In the genomic region with DNA sequence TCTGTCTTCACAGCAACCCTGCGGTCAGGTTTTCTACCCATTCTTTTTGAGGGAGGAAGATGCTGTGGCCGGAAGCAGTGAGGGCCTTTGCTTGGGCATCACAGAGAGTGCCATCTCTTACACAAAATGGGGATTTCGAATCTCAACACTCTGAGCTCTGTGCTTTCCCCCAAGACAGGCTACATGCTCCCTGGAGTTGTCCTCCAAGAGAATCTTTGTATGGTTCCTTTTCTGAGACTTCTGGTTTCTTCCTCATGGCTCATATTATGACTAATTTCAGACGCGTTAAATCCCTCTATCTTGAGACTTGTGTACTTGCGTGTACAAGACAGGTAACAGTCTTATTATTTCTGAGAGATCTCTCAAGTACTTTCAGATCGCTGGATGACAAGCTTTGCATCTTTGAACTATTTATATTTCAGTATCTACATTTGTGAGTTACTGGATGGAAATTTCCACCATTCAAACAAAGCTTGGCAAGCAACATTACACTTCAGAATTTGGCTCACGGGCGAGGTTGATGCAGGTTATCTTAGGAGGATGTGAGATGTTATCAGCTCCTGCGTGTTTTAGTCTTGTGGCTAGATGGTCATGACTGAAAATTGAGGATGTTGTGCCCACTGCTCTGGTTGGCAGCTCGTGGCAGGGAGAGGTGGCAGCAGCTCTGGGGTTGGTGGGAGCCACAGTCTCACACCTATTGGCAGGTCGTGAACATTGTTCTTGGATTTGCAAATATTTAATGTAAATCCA, we compare ENCODE assay signal across 12 cellular contexts. TPM values are rescaled to one million over a fixed set of nuclear protein-coding genes. Genes with fewer than 3 reads are reported as not detected.
A peak's percentile ranks its signal among the peaks of the same experiment; 100 is the strongest.
DNase-seq lines count a peak whose midpoint lies in the region; ATAC-seq and TF ChIP-seq lines count a peak whose summit lies in the region.
"Had no signal": no experiment of that assay in that cellular context is flagged by ENCODE, and none has a peak within 500 bp of the region (broad histone marks: within the 10 kb centered on the region; RNA-seq: fewer than 3 reads in every experiment).

No MANE protein-coding gene starts in this region.

- no peaks in the 10 kb centered on the region for H3K27me3 ChIP-seq in left ventricle myocardium inferior (ENCODE audit: low read depth)
- H3K27me3 ChIP-seq in thymus (ENCODE audit: control insufficient read depth, insufficient read depth): no peaks in the 10 kb centered on the region
- H3K27me3 ChIP-seq: gastroesophageal sphincter, Peyer's patch had no signal

- peak overlapping the region; percentile 50 for H3K4me3 Mint-ChIP-seq in activated CD4-positive, alpha-beta memory T cell treated with anti-CD3 and anti-CD28 coated beads, Interleukin-2, amount 10 ng/mL, durations not matched to agents 7 days and 5 days
- no peak overlapping the region for H3K4me3 Mint-ChIP-seq in dendritic cell treated with granulocyte-macrophage colony-stimulating factor and Interleukin-4, amounts not matched to agents 40 ng/mL and 50 ng/mL, for 4 days
- H3K4me3 Mint-ChIP-seq in type B pancreatic cell: no peak overlapping the region

- intact Hi-C loops in left ventricle myocardium inferior (cut with micrococcal nuclease) (no loop called here), left ventricle myocardium superior (cut with micrococcal nuclease) (no loop called here)
- intact Hi-C loops in dendritic cell treated with granulocyte-macrophage colony-stimulating factor and Interleukin-4, amounts not matched to agents 40 ng/mL and 50 ng/mL, for 4 days (cut with micrococcal nuclease): no loop called here

- no peak overlapping the region for H3K4me3 ChIP-seq in left ventricle myocardium inferior
- peak overlapping the region; percentile 18 for H3K4me3 ChIP-seq in thymus (ENCODE audit: low read length)
- H3K4me3 ChIP-seq: gastroesophageal sphincter, lung, Peyer's patch, psoas muscle had no signal

- peaks cover 65% of the 10 kb centered on the region for H3K4me1 Mint-ChIP-seq in activated CD4-positive, alpha-beta memory T cell treated with anti-CD3 and anti-CD28 coated beads, Interleukin-2, amount 10 ng/mL, durations not matched to agents 7 days and 5 days
- H3K4me1 Mint-ChIP-seq in dendritic cell treated with granulocyte-macrophage colony-stimulating factor and Interleukin-4, amounts not matched to agents 40 ng/mL and 50 ng/mL, for 4 days (ENCODE audit: low read depth): peaks cover 75% of the 10 kb centered on the region
- H3K4me1 Mint-ChIP-seq in type B pancreatic cell (ENCODE audit: unreplicated experiment): peaks cover 17% of the 10 kb centered on the region

- H3K4me1 ChIP-seq in left ventricle myocardium inferior (peaks cover 60% of the 10 kb centered on the region), thymus (ENCODE audit: control insufficient read depth, insufficient read depth, low read length) (peaks cover 81% of the 10 kb centered on the region)

- TF ChIP-seq CTCF in left ventricle myocardium inferior (IDR thresholded peaks at IDR 0.05; ENCODE audit: borderline replicate concordance) (no peak), type B pancreatic cell (conservative IDR thresholded peaks at IDR 0.05) (no peak)

- H3K27ac Mint-ChIP-seq in activated CD4-positive, alpha-beta memory T cell treated with anti-CD3 and anti-CD28 coated beads, Interleukin-2, amount 10 ng/mL, durations not matched to agents 7 days and 5 days: peak overlapping the region; percentile 83
- H3K27ac Mint-ChIP-seq in dendritic cell treated with granulocyte-macrophage colony-stimulating factor and Interleukin-4, amounts not matched to agents 40 ng/mL and 50 ng/mL, for 4 days: peak overlapping the region; percentile 52
- H3K27ac Mint-ChIP-seq in type B pancreatic cell: no peak overlapping the region

- no peak overlapping the region for H3K27ac ChIP-seq in left ventricle myocardium inferior (replicated peaks)
- H3K27ac ChIP-seq in thymus (ENCODE audit: low read depth): peak overlapping the region; percentile 31
- H3K27ac ChIP-seq: gastroesophageal sphincter had no signal

- 47% methylated on average over 12 of the region's 12 CpGs for WGBS in thymus

- no peaks in the 10 kb centered on the region for H3K9me3 Mint-ChIP-seq in activated CD4-positive, alpha-beta memory T cell treated with anti-CD3 and anti-CD28 coated beads, Interleukin-2, amount 10 ng/mL, durations not matched to agents 7 days and 5 days
- no peaks in the 10 kb centered on the region for H3K9me3 Mint-ChIP-seq in dendritic cell treated with granulocyte-macrophage colony-stimulating factor and Interleukin-4, amounts not matched to agents 40 ng/mL and 50 ng/mL, for 4 days
- H3K9me3 Mint-ChIP-seq in type B pancreatic cell: no peaks in the 10 kb centered on the region

- CTCF ChIA-PET in activated CD4-positive, alpha-beta memory T cell treated with anti-CD3 and anti-CD28 coated beads, Interleukin-2, amount 10 ng/mL, durations not matched to agents 7 days and 5 days (lab: Charles Lee): interaction anchor here (0.6 to 4.8 kb wide), 19 partner anchors 10 to 230 kb away, joined by 3 to 50 read pairs (median 5); partner anchors contain the start of gene ABCG1

- no peaks in the 10 kb centered on the region for H3K27me3 Mint-ChIP-seq in activated CD4-positive, alpha-beta memory T cell treated with anti-CD3 and anti-CD28 coated beads, Interleukin-2, amount 10 ng/mL, durations not matched to agents 7 days and 5 days
- peaks cover 12% of the 10 kb centered on the region for H3K27me3 Mint-ChIP-seq in dendritic cell treated with granulocyte-macrophage colony-stimulating factor and Interleukin-4, amounts not matched to agents 40 ng/mL and 50 ng/mL, for 4 days
- peaks cover 12% of the 10 kb centered on the region for H3K27me3 Mint-ChIP-seq in type B pancreatic cell

- H3K36me3 ChIP-seq in left ventricle myocardium inferior: no peaks in the 10 kb centered on the region
- H3K36me3 ChIP-seq in thymus (ENCODE audit: control insufficient read depth, insufficient read depth): no peaks in the 10 kb centered on the region
- H3K36me3 ChIP-seq: gastroesophageal sphincter, Peyer's patch had no signal

- peak; percentile 7 for DNase-seq in left ventricle myocardium inferior
- no peak for DNase-seq in left ventricle myocardium superior
- peak; percentile 71 for DNase-seq in activated CD4-positive, alpha-beta memory T cell treated with anti-CD3 and anti-CD28 coated beads, Interleukin-2, amount 10 ng/mL, durations not matched to agents 7 days and 5 days
- DNase-seq in NCI-H146 treated with DMSO at 0.1 percent for 48 hours (lab: John Stamatoyannopoulos, UW; ENCODE audit: unreplicated experiment): no peak
- DNase-seq in type B pancreatic cell (ENCODE audit: extremely low spot score, unreplicated experiment): no peak

- no peak for ATAC-seq in left ventricle myocardium superior
- ATAC-seq in GM21786 (IDR thresholded peaks at IDR 0.05; ENCODE audit: unreplicated experiment): no peak
- ATAC-seq: gastroesophageal sphincter, psoas muscle had no signal

- H3K36me3 Mint-ChIP-seq in activated CD4-positive, alpha-beta memory T cell treated with anti-CD3 and anti-CD28 coated beads, Interleukin-2, amount 10 ng/mL, durations not matched to agents 7 days and 5 days (ENCODE audit: low read depth): no peaks in the 10 kb centered on the region
- peaks cover 7% of the 10 kb centered on the region for H3K36me3 Mint-ChIP-seq in dendritic cell treated with granulocyte-macrophage colony-stimulating factor and Interleukin-4, amounts not matched to agents 40 ng/mL and 50 ng/mL, for 4 days (ENCODE audit: low read depth)
- no peaks in the 10 kb centered on the region for H3K36me3 Mint-ChIP-seq in type B pancreatic cell

- POLR2A ChIA-PET in activated CD4-positive, alpha-beta memory T cell treated with anti-CD3 and anti-CD28 coated beads, Interleukin-2, amount 10 ng/mL, durations not matched to agents 7 days and 5 days (lab: Charles Lee): interaction anchor here (0.7 to 8.9 kb wide), 21 partner anchors 8 to 289 kb away, joined by 3 to 246 read pairs (median 6); partner anchors contain the start of genes ABCG1 and UBASH3A

- no peaks in the 10 kb centered on the region for H3K9me3 ChIP-seq in left ventricle myocardium inferior (replicated peaks)
- H3K9me3 ChIP-seq in thymus (ENCODE audit: control insufficient read depth): peaks cover 2% of the 10 kb centered on the region
- H3K9me3 ChIP-seq: gastroesophageal sphincter, Peyer's patch, psoas muscle had no signal

RNA-seq across cellular contexts. Expression of gene ABCG1, which starts 19.4 kb away (rescaled TPM):
- total RNA-seq in left ventricle myocardium inferior (8.7 TPM), left ventricle myocardium superior (11.1 TPM), type B pancreatic cell (ENCODE audit: low replicate concordance) (6.2 and 8.4 TPM in 2 replicates)
- 10 to 100 TPM; 23.7 to 25.3 TPM for total RNA-seq in activated CD4-positive, alpha-beta memory T cell treated with anti-CD3 and anti-CD28 coated beads, Interleukin-2, amount 10 ng/mL, durations not matched to agents 7 days and 5 days
- polyA plus RNA-seq in thymus: 28.8 TPM

Comparison
In these comparisons a context has a peak if more than half of its experiments do, and no peak if none do; other contexts are left out.
1. DNase-seq: peak in left ventricle myocardium inferior (single experiment) and activated CD4-positive, alpha-beta memory T cell treated with anti-CD3 and anti-CD28 coated beads, Interleukin-2, amount 10 ng/mL, durations not matched to agents 7 days and 5 days (single experiment); none in left ventricle myocardium superior (single experiment), NCI-H146 treated with DMSO at 0.1 percent for 48 hours (single experiment) and type B pancreatic cell (single experiment).